In genomic region chr11:122578168-122578825, GRCh38 we compare ENCODE assay signal across 16 cellular contexts.
DNase-seq lines count a peak whose midpoint lies in the region; TF ChIP-seq lines count a peak whose summit lies in the region.
"Had no signal": no experiment of that assay in that cellular context is flagged by ENCODE, and none has a peak within 500 bp of the region (broad histone marks: within the 10 kb centered on the region; RNA-seq: fewer than 3 reads in every experiment).

No MANE protein-coding gene starts in this region.

- CTCF ChIA-PET in BJ (lab: Yijun Ruan, JAX) = interaction anchor here (1.1 to 5.3 kb wide), 5 partner anchors 21 to 444 kb away, joined by 4 to 49 read pairs (median 5); no protein-coding TSS in a partner anchor
- CTCF ChIA-PET in OCI-LY7 (lab: Charles Lee; ENCODE audit: unreplicated experiment) = no interaction called here

- H3K4me1 ChIP-seq in OCI-LY7 (ENCODE audit: insufficient read depth, low read length, poor library complexity, severe bottlenecking) (peaks cover 3% of the 10 kb centered on the region), fibroblast of lung (ENCODE audit: control insufficient read depth, extremely low read depth, insufficient read depth, low read length) (no peaks in the 10 kb centered on the region)

- H4K20me1 ChIP-seq in OCI-LY7 (ENCODE audit: insufficient read depth, low read length) = no peaks in the 10 kb centered on the region
- H4K20me1 ChIP-seq in fibroblast of lung (ENCODE audit: control insufficient read depth, extremely low read depth, insufficient read depth, low read length) = no peaks in the 10 kb centered on the region

- H3K36me3 Mint-ChIP-seq in activated T-helper 2 cell treated with anti-CD3 and anti-CD28 coated beads, Interferon-gamma antibody, Interleukin-2, Interleukin-4, amounts not matched to agents 10 μg/mL and 5 μg/mL and 100 μg/mL, durations not matched to agents 14 hours and 24 hours and 36 hours (ENCODE audit: low read depth) = no peaks in the 10 kb centered on the region
- H3K36me3 Mint-ChIP-seq: activated naive CD8-positive, alpha-beta T cell; CD8-positive, alpha-beta memory T cell had no signal

- H3K9me3 Mint-ChIP-seq in activated T-helper 2 cell treated with anti-CD3 and anti-CD28 coated beads, Interferon-gamma antibody, Interleukin-2, Interleukin-4, amounts not matched to agents 10 μg/mL and 5 μg/mL and 100 μg/mL, durations not matched to agents 14 hours and 24 hours and 36 hours = peaks cover 4% of the 10 kb centered on the region
- H3K9me3 Mint-ChIP-seq: CD8-positive, alpha-beta memory T cell; central memory CD8-positive, alpha-beta T cell; stimulated activated naive CD8-positive, alpha-beta T cell treated with anti-CD3 and anti-CD28 coated beads, Interleukin-15, Interleukin-2, amounts not matched to agents 100 ng/mL and 50 ng/mL, for 24 hours had no signal

- H3K36me3 ChIP-seq in BJ (ENCODE audit: control insufficient read depth, insufficient read depth, low read length) (no peaks in the 10 kb centered on the region), OCI-LY7 (ENCODE audit: insufficient read depth, low read length) (no peaks in the 10 kb centered on the region), fibroblast of lung (ENCODE audit: control insufficient read depth, insufficient read depth, low read length) (no peaks in the 10 kb centered on the region)
- H3K36me3 ChIP-seq: lower lobe of right lung had no signal

- POLR2A ChIA-PET in BJ (lab: Charles Lee) (no interaction called here), OCI-LY7 (lab: Charles Lee) (interaction anchor here (0.6 to 0.8 kb wide), 4 partner anchors 178 to 1488 kb away, joined by 3 to 5 read pairs (median 3); no protein-coding TSS in a partner anchor)

- H3K4me2 ChIP-seq in OCI-LY7 (ENCODE audit: low read length) (no peak overlapping the region), fibroblast of lung (ENCODE audit: extremely low read depth, insufficient read depth, low read length) (no peak overlapping the region)
- H3K4me2 ChIP-seq: hepatocyte had no signal

- H3K4me1 Mint-ChIP-seq in activated T-helper 2 cell treated with anti-CD3 and anti-CD28 coated beads, Interferon-gamma antibody, Interleukin-2, Interleukin-4, amounts not matched to agents 10 μg/mL and 5 μg/mL and 100 μg/mL, durations not matched to agents 14 hours and 24 hours and 36 hours (ENCODE audit: low read depth) = peaks cover 11% of the 10 kb centered on the region

- H3K9ac ChIP-seq in fibroblast of lung (ENCODE audit: insufficient read depth, low read length) = no peak overlapping the region

- H3K4me3 Mint-ChIP-seq in activated T-helper 2 cell treated with anti-CD3 and anti-CD28 coated beads, Interferon-gamma antibody, Interleukin-2, Interleukin-4, amounts not matched to agents 10 μg/mL and 5 μg/mL and 100 μg/mL, durations not matched to agents 14 hours and 24 hours and 36 hours (ENCODE audit: low read depth) = no peak overlapping the region
- H3K4me3 Mint-ChIP-seq: activated naive CD8-positive, alpha-beta T cell; CD8-positive, alpha-beta memory T cell; central memory CD8-positive, alpha-beta T cell; stimulated activated naive CD8-positive, alpha-beta T cell treated with anti-CD3 and anti-CD28 coated beads, Interleukin-15, Interleukin-2, amounts not matched to agents 100 ng/mL and 50 ng/mL, for 24 hours had no signal

- H3K79me2 ChIP-seq in OCI-LY7 (ENCODE audit: insufficient read depth, low read depth, low read length) (no peaks in the 10 kb centered on the region), fibroblast of lung (ENCODE audit: control insufficient read depth, insufficient read depth, low read length) (no peaks in the 10 kb centered on the region)
- H3K79me2 ChIP-seq: hepatocyte had no signal

- H3K9me2 ChIP-seq in OCI-LY7 (ENCODE audit: insufficient read depth, low read length) = no peaks in the 10 kb centered on the region

- H2AFZ ChIP-seq in OCI-LY7 (ENCODE audit: low read length) (no peak overlapping the region), fibroblast of lung (ENCODE audit: low read length) (no peak overlapping the region)
- H2AFZ ChIP-seq: hepatocyte had no signal

- H3K4me3 ChIP-seq in BJ (ENCODE audit: low read depth, low read length) = no peak overlapping the region
- no peak overlapping the region for H3K4me3 ChIP-seq in OCI-LY7 (ENCODE audit: low read depth, low read length, poor library complexity, severe bottlenecking)
- no peak overlapping the region for H3K4me3 ChIP-seq in fibroblast of lung (replicated peaks in 1 of 4; ENCODE audit: control extremely low read depth in 1 of 4, insufficient read depth in 1 of 4, low read depth in 3 of 4, low read length in 4 of 4)
- H3K4me3 ChIP-seq: hepatocyte, lower lobe of right lung had no signal

- peak; percentile 37; the same call in 1 of the 2 replicates for TF ChIP-seq CTCF in BJ (IDR thresholded peaks at IDR 0.05; ENCODE audit: insufficient read depth, low read depth, low read length)
- peak; percentile 9; the same call in 1 of the 3 replicates for TF ChIP-seq CTCF in GM12872 (IDR thresholded peaks at IDR 0.05; ENCODE audit: insufficient read depth, low read depth, low read length)
- TF ChIP-seq CTCF in OCI-LY7 (conservative IDR thresholded peaks at IDR 0.05; ENCODE audit: low read length) = peak; percentile 54
- TF ChIP-seq CTCF in fibroblast of lung (conservative IDR thresholded peaks at IDR 0.05 in 1 of 2, IDR thresholded peaks at IDR 0.05 in 1 of 2; ENCODE audit: low read depth in 1 of 2, low read length in 2 of 2) = no peak

- H3K27ac ChIP-seq in OCI-LY7 (ENCODE audit: low read depth, low read length, poor library complexity, severe bottlenecking) (no peak overlapping the region), fibroblast of lung (ENCODE audit: insufficient read depth, low read length) (no peak overlapping the region)
- H3K27ac ChIP-seq: hepatocyte, lower lobe of right lung had no signal

- intact Hi-C loops in OCI-LY7 (cut with micrococcal nuclease; ENCODE audit: unreplicated experiment) = no loop called here
- intact Hi-C loops in activated T-helper 2 cell treated with anti-CD3 and anti-CD28 coated beads, Interferon-gamma antibody, Interleukin-2, Interleukin-4, amounts not matched to agents 10 μg/mL and 5 μg/mL and 100 μg/mL, durations not matched to agents 14 hours and 24 hours and 36 hours (cut with micrococcal nuclease) = no loop called here

- no peak for DNase-seq in BJ (ENCODE audit: low read depth)
- peak; percentile 6 for DNase-seq in OCI-LY7 (ENCODE audit: low spot score)
- DNase-seq in fibroblast of lung (ENCODE audit: low read depth in 2 of 2) = peak; percentile 3 to 35
- DNase-seq in cerebellar cortex (ENCODE audit: low spot score) = no peak
- no peak for DNase-seq in NCI-H510A treated with DMSO at 0.1 percent for 48 hours (lab: John Stamatoyannopoulos, UW)
- DNase-seq in activated T-helper 2 cell treated with anti-CD3 and anti-CD28 coated beads, Interferon-gamma antibody, Interleukin-2, Interleukin-4, amounts not matched to agents 10 μg/mL and 5 μg/mL and 100 μg/mL, durations not matched to agents 14 hours and 24 hours and 36 hours (ENCODE audit: low spot score) = no peak
- DNase-seq: activated CD4-positive, CD25-positive, alpha-beta regulatory T cell; CD8-positive, alpha-beta memory T cell; lower lobe of right lung; NCI-H1436; NCI-H82 had no signal

- H3K27ac Mint-ChIP-seq in activated T-helper 2 cell treated with anti-CD3 and anti-CD28 coated beads, Interferon-gamma antibody, Interleukin-2, Interleukin-4, amounts not matched to agents 10 μg/mL and 5 μg/mL and 100 μg/mL, durations not matched to agents 14 hours and 24 hours and 36 hours = no peak overlapping the region
- H3K27ac Mint-ChIP-seq: activated naive CD8-positive, alpha-beta T cell; CD8-positive, alpha-beta memory T cell; stimulated activated naive CD8-positive, alpha-beta T cell treated with anti-CD3 and anti-CD28 coated beads, Interleukin-15, Interleukin-2, amounts not matched to agents 100 ng/mL and 50 ng/mL, for 24 hours had no signal

- BruUV-seq in OCI-LY7 (replicated peaks; lab: Mats Ljungman, UMichigan) = no TSS peak

- H3K27me3 ChIP-seq in BJ (ENCODE audit: control insufficient read depth, insufficient read depth, low read length) (no peaks in the 10 kb centered on the region), fibroblast of lung (ENCODE audit: control insufficient read depth, insufficient read depth, low read length) (no peaks in the 10 kb centered on the region)
- H3K27me3 ChIP-seq: hepatocyte had no signal

- H3K9me3 ChIP-seq in OCI-LY7 (ENCODE audit: low read length) (no peaks in the 10 kb centered on the region), fibroblast of lung (ENCODE audit: control insufficient read depth, insufficient read depth, low read depth, low read length) (no peaks in the 10 kb centered on the region)
- H3K9me3 ChIP-seq: lower lobe of right lung had no signal

- H3K27me3 Mint-ChIP-seq in activated T-helper 2 cell treated with anti-CD3 and anti-CD28 coated beads, Interferon-gamma antibody, Interleukin-2, Interleukin-4, amounts not matched to agents 10 μg/mL and 5 μg/mL and 100 μg/mL, durations not matched to agents 14 hours and 24 hours and 36 hours (ENCODE audit: low read depth) = no peaks in the 10 kb centered on the region
- H3K27me3 Mint-ChIP-seq: activated naive CD8-positive, alpha-beta T cell; stimulated activated naive CD8-positive, alpha-beta T cell treated with anti-CD3 and anti-CD28 coated beads, Interleukin-15, Interleukin-2, amounts not matched to agents 100 ng/mL and 50 ng/mL, for 24 hours had no signal

Comparison
In these comparisons a context has a peak if more than half of its experiments do, and no peak if none do; other contexts are left out.
1. DNase-seq: peak in OCI-LY7 (single experiment) and fibroblast of lung (2 of 2); none in BJ (single experiment), cerebellar cortex (single experiment), NCI-H510A treated with DMSO at 0.1 percent for 48 hours (single experiment) and activated T-helper 2 cell treated with anti-CD3 and anti-CD28 coated beads, Interferon-gamma antibody, Interleukin-2, Interleukin-4, amounts not matched to agents 10 μg/mL and 5 μg/mL and 100 μg/mL, durations not matched to agents 14 hours and 24 hours and 36 hours (single experiment).
2. CTCF ChIP-seq: peak in BJ (single experiment), GM12872 (single experiment) and OCI-LY7 (single experiment); none in fibroblast of lung (0 of 2).